ENCODE assay signal across 8 cellular contexts in genomic region chr17:42561908-42562844, GRCh38.
DNase-seq lines count a peak whose midpoint lies in the region; ATAC-seq lines count a peak whose summit lies in the region.

COASY (plus strand) TSS chr17:42562148; CDS start chr17:42562623, 475 bp downstream.

- H3K4me3 ChIP-seq in skin epidermis = peak within 1 kb of the TSS; percentile 57 to 89 (median 72)

- peak; percentile 47 for ATAC-seq in HG02943 (IDR thresholded peaks at IDR 0.05; ENCODE audit: low read depth, unreplicated experiment)
- ATAC-seq in GM21526 (IDR thresholded peaks at IDR 0.05; ENCODE audit: low FRiP score, unreplicated experiment) = no peak

- H3K27ac ChIP-seq in skin epidermis = peak within 1 kb of the TSS; percentile 64 to 97 (median 89)

- DNase-seq in DMS53 treated with DMSO at 0.1 percent for 48 hours (lab: John Stamatoyannopoulos, UW; ENCODE audit: unreplicated experiment) (peak; percentile 96), NCI-H446 (lab: John Stamatoyannopoulos, UW) (peak; percentile 96 to 98), iPS-NIHi7 (ENCODE audit: extremely low spot score) (peak; percentile 97)
- peak; percentile 74 to 85 (median 78) for DNase-seq in activated CD4-positive, CD25-positive, alpha-beta regulatory T cell (lab: John Stamatoyannopoulos, UW)
- peak; percentile 87 for DNase-seq in central memory CD4-positive, alpha-beta T cell
